In the genomic region with DNA sequence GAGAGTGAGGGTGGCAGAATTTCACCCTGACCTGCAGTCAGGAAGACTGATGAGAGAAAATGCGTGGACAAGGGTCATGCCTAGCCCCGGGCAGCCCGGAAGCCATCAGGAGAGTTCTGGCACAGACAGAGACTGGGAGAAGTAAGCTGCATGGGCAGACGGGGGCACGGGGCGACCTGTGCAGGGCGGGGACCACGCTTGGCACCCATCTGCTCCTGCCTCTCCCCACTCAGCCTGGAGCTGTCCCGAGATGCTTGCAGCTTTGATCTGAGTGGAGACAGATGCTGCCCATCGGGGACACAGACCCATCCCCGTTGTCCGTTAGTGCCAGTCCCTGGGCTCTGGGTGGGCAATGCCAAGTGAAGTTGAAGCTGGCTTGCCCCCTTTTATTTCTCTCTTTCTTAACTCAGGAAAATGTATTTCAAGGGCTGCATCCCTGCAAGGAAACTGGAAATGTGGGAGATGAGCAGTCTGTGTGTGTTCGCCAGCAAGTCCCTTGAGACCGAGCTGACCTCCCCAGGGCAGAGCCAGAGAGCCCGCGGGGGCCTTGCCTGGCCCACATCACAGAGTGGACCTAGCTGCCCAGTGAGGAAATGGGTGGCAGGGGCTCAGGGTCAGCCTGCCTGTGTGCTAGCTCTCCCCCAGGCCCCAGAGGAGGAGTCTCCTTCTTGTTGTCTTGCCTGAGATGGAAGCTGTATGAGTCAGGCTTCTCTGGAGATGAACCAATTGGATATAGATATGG, we compare ENCODE assay signal across 14 cellular contexts.
"Had no signal": no experiment of that assay in that cellular context is flagged by ENCODE, and none has a peak within 500 bp of the region (broad histone marks: within the 10 kb centered on the region; RNA-seq: fewer than 3 reads in every experiment).

No MANE protein-coding gene starts in this region.

- H3K4me3 Mint-ChIP-seq: effector memory CD8-positive, alpha-beta T cell; mesothelial cell of epicardium; natural killer cell; neural crest cell; stimulated activated naive B cell treated with anti-CD40 and anti-IgM and Interleukin-4, amounts not matched to agents 10 μg/mL and 1 μg/mL and 100 μg/mL, for 72 hours; stimulated activated naive CD8-positive, alpha-beta T cell treated with anti-CD3 and anti-CD28 coated beads, Interleukin-15, amount 100 ng/mL, for 72 hours had no signal

- DNase-seq: effector memory CD8-positive, alpha-beta T cell; foreskin keratinocyte; natural killer cell; nucleus accumbens; pancreas; right lobe of liver; stimulated activated CD4-positive, alpha-beta T cell treated with anti-CD3 and anti-CD28 coated beads, Interleukin-4, amount 100 ng/mL, for 1 hour; stimulated activated naive B cell treated with anti-CD40 and anti-IgM and Interleukin-4, amounts not matched to agents 10 μg/mL and 1 μg/mL and 100 μg/mL, for 72 hours; stimulated activated naive CD8-positive, alpha-beta T cell treated with anti-CD3 and anti-CD28 coated beads, Interleukin-15, amount 100 ng/mL, for 72 hours; transverse colon; uterus had no signal

- H3K4me1 Mint-ChIP-seq: mesothelial cell of epicardium; neural crest cell; stimulated activated naive CD8-positive, alpha-beta T cell treated with anti-CD3 and anti-CD28 coated beads, Interleukin-15, amount 100 ng/mL, for 72 hours had no signal

- H3K9me3 Mint-ChIP-seq: effector memory CD8-positive, alpha-beta T cell; mesothelial cell of epicardium; natural killer cell; neural crest cell; stimulated activated naive CD8-positive, alpha-beta T cell treated with anti-CD3 and anti-CD28 coated beads, Interleukin-15, amount 100 ng/mL, for 72 hours had no signal

- H3K27ac Mint-ChIP-seq: effector memory CD8-positive, alpha-beta T cell; mesothelial cell of epicardium; natural killer cell; progenitor cell of endocrine pancreas; stimulated activated naive B cell treated with anti-CD40 and anti-IgM and Interleukin-4, amounts not matched to agents 10 μg/mL and 1 μg/mL and 100 μg/mL, for 72 hours; stimulated activated naive CD8-positive, alpha-beta T cell treated with anti-CD3 and anti-CD28 coated beads, Interleukin-15, amount 100 ng/mL, for 72 hours had no signal

- H3K36me3 Mint-ChIP-seq: mesothelial cell of epicardium, natural killer cell had no signal
